ENCODE assay signal across 25 cellular contexts in genomic region chr4:139672215-139672614, GRCh38. TPM values are rescaled to one million over a fixed set of nuclear protein-coding genes. Genes with fewer than 3 reads are reported as not detected.
DNase-seq lines count a peak whose midpoint lies in the region; ATAC-seq, FAIRE-seq and TF ChIP-seq lines count a peak whose summit lies in the region.
"Had no signal": no experiment of that assay in that cellular context is flagged by ENCODE, and none has a peak within 500 bp of the region (broad histone marks: within the 10 kb centered on the region; RNA-seq: fewer than 3 reads in every experiment).

No MANE protein-coding gene starts in this region.

- no peak overlapping the region for H2AFZ ChIP-seq in HepG2 (ENCODE audit: low read length)

- H3K4me1 Mint-ChIP-seq in glutamatergic neuron (ENCODE audit: low read depth, unreplicated experiment) = peaks cover 3% of the 10 kb centered on the region

- no peak overlapping the region for H3K9ac ChIP-seq in HepG2 (ENCODE audit: insufficient read depth, low read depth, low read length)
- H3K9ac ChIP-seq: BLaER1 treated with 17β-estradiol and CSF1 and Interleukin-3, amounts not matched to agents 10 nM and 100 nM had no signal

- H4K20me1 ChIP-seq in HepG2 (ENCODE audit: insufficient read depth, low read length) = peaks cover 82% of the 10 kb centered on the region

- DNase-seq in HepG2 (ENCODE audit: low spot score) = no peak
- DNase-seq in right lobe of liver = no peak
- peak; percentile 67 for DNase-seq in RPMI7951 (ENCODE audit: low read depth)
- peak; percentile 25 for DNase-seq in glomerular visceral epithelial cell (ENCODE audit: extremely low spot score)
- DNase-seq in glutamatergic neuron = no peak
- no peak for DNase-seq in body of pancreas
- DNase-seq in NK-92 (lab: John Stamatoyannopoulos, UW; ENCODE audit: unreplicated experiment) = no peak
- DNase-seq: 8988T; CD4-positive, alpha-beta memory T cell; DMS153; H7; MM.1S; NCI-H1048; NCI-H1417 treated with DMSO at 0.1 percent for 48 hours; NCI-H187 treated with DMSO at 0.1 percent for 48 hours; NCI-H2107; NCI-H510A; NCI-H774; OCI-M1 had no signal

- TF ChIP-seq POLR2A in HepG2 (IDR thresholded peaks at IDR 0.05; ENCODE audit: insufficient read depth in 1 of 2, low read depth in 2 of 2, low read length in 2 of 2) (no peak), right lobe of liver (IDR thresholded peaks at IDR 0.05) (no peak), body of pancreas (IDR thresholded peaks at IDR 0.05) (no peak)

- H3K9me3 ChIP-seq in HepG2 (ENCODE audit: low read length) (no peaks in the 10 kb centered on the region), right lobe of liver (no peaks in the 10 kb centered on the region), body of pancreas (no peaks in the 10 kb centered on the region)
- H3K9me3 ChIP-seq: SJSA1 had no signal

- POLR2A ChIA-PET in HepG2 (lab: Yijun Ruan, JAX) = interaction anchor here (0.8 kb wide), 1 partner anchor 11 kb away, joined by 4 read pairs; no protein-coding TSS in a partner anchor

- in situ Hi-C loops in HepG2 (cut with HindIII; ENCODE audit: extremely low pct_ligation_motif_present, low pct_unique_long_range_greater_than_20kb) = no loop called here

- FAIRE-seq in HepG2 (lab: Jason Lieb, UNC) = no peak
- FAIRE-seq: K562, RCC 7860 had no signal

- TF ChIP-seq EP300 in HepG2 (IDR thresholded peaks at IDR 0.05; ENCODE audit: low read depth in 2 of 2, low read length in 2 of 2) = no peak
- TF ChIP-seq EP300 in HepG2 (CRISPR knock-in tag; IDR thresholded peaks at IDR 0.05; ENCODE audit: borderline replicate concordance) = no peak

- no peaks in the 10 kb centered on the region for H3K36me3 Mint-ChIP-seq in glutamatergic neuron (ENCODE audit: unreplicated experiment)
- H3K36me3 Mint-ChIP-seq: CD4-positive, alpha-beta memory T cell had no signal

- intact Hi-C loops in HepG2 (cut with micrococcal nuclease; ENCODE audit: unreplicated experiment) = no loop called here
- intact Hi-C loops in right lobe of liver (cut with DNase I) = no loop called here
- intact Hi-C loops in body of pancreas (cut with DNase I) = no loop called here

- H3K4me2 ChIP-seq in HepG2 (ENCODE audit: low read depth, low read length) = peak overlapping the region; percentile 33; the same call in 1 of the 2 replicates
- H3K4me2 ChIP-seq: BLaER1 treated with 17β-estradiol and CSF1 and Interleukin-3, amounts not matched to agents 10 nM and 100 nM had no signal

- H3K27me3 ChIP-seq in HepG2 (ENCODE audit: control insufficient read depth in 1 of 2, insufficient read depth in 2 of 2, low read length in 2 of 2) (no peaks in the 10 kb centered on the region), right lobe of liver (no peaks in the 10 kb centered on the region), body of pancreas (no peaks in the 10 kb centered on the region)
- H3K27me3 ChIP-seq: BLaER1 treated with 17β-estradiol and CSF1 and Interleukin-3, amounts not matched to agents 10 nM and 100 nM; SJSA1 had no signal

- H3K79me2 ChIP-seq in HepG2 (ENCODE audit: insufficient read depth, low read length) = peaks cover 100% of the 10 kb centered on the region

- BruUV-seq in HepG2 (replicated peaks; lab: Mats Ljungman, UMichigan) = no TSS peak

- ATAC-seq in HepG2 = peak; percentile 22; the same call in 2 of the 3 replicates
- ATAC-seq in right lobe of liver = no peak
- no peak for ATAC-seq in HG03159 (IDR thresholded peaks at IDR 0.05; ENCODE audit: unreplicated experiment)
- ATAC-seq in body of pancreas = no peak
- ATAC-seq: K562, Right ventricle myocardium inferior had no signal

- H3K36me3 ChIP-seq in HepG2 (replicated peaks in 1 of 2; ENCODE audit: control insufficient read depth in 1 of 2, insufficient read depth in 2 of 2, low read length in 2 of 2) = peaks cover 17 to 51% of the 10 kb centered on the region in 2 experiments
- H3K36me3 ChIP-seq in right lobe of liver = no peaks in the 10 kb centered on the region
- H3K36me3 ChIP-seq in body of pancreas (replicated peaks in 1 of 2; ENCODE audit: insufficient read depth in 1 of 2, low read depth in 2 of 2) = no peaks in the 10 kb centered on the region
- H3K36me3 ChIP-seq: BLaER1 treated with 17β-estradiol and CSF1 and Interleukin-3, amounts not matched to agents 10 nM and 100 nM; SJSA1 had no signal

- H3K27ac Mint-ChIP-seq in glutamatergic neuron (ENCODE audit: unreplicated experiment) = no peak overlapping the region
- H3K27ac Mint-ChIP-seq: CD4-positive, alpha-beta memory T cell had no signal

- H3K27ac ChIP-seq in HepG2 (ENCODE audit: extremely low read length, insufficient read depth, low read length) (peak overlapping the region; percentile 30), right lobe of liver (no peak overlapping the region), body of pancreas (no peak overlapping the region)
- H3K27ac ChIP-seq: BLaER1 treated with 17β-estradiol and CSF1 and Interleukin-3, amounts not matched to agents 10 nM and 100 nM; SJSA1 had no signal

- no peak for TF ChIP-seq CTCF in HepG2 (CRISPR knock-in tag; IDR thresholded peaks at IDR 0.05)
- TF ChIP-seq CTCF in right lobe of liver (IDR thresholded peaks at IDR 0.05) = no peak
- TF ChIP-seq CTCF in glutamatergic neuron (IDR thresholded peaks at IDR 0.05; ENCODE audit: partially characterized antibody, unreplicated experiment) = no peak
- TF ChIP-seq CTCF in body of pancreas (IDR thresholded peaks at IDR 0.05) = no peak

- peaks cover 1% of the 10 kb centered on the region for H3K27me3 Mint-ChIP-seq in glutamatergic neuron (ENCODE audit: unreplicated experiment)
- H3K27me3 Mint-ChIP-seq: CD4-positive, alpha-beta memory T cell had no signal

- no peak for TF ChIP-seq RAD21 in HepG2 (CRISPR knock-in tag; IDR thresholded peaks at IDR 0.05)

- H3K4me3 ChIP-seq in HepG2 (replicated peaks in 1 of 3; ENCODE audit: insufficient read depth in 1 of 3, low read depth in 2 of 3, low read length in 3 of 3) (peak overlapping the region in 1 of 3 experiments; percentile 15; a peak in 2 of 6 replicates), right lobe of liver (no peak overlapping the region), body of pancreas (no peak overlapping the region)
- H3K4me3 ChIP-seq: BLaER1 treated with 17β-estradiol and CSF1 and Interleukin-3, amounts not matched to agents 10 nM and 100 nM; K562; SJSA1 had no signal

- no peak overlapping the region for H3K4me3 Mint-ChIP-seq in glutamatergic neuron (ENCODE audit: unreplicated experiment)
- H3K4me3 Mint-ChIP-seq: CD4-positive, alpha-beta memory T cell had no signal

- no peaks in the 10 kb centered on the region for H3K9me3 Mint-ChIP-seq in glutamatergic neuron (ENCODE audit: unreplicated experiment)
- H3K9me3 Mint-ChIP-seq: CD4-positive, alpha-beta memory T cell had no signal

- WGBS in HepG2 (ENCODE audit: low lambda C conversion rate) = 70% methylated on average over 2 of the region's 2 CpGs
- 93% methylated on average over 2 of the region's 2 CpGs for WGBS in right lobe of liver (ENCODE audit: insufficient coverage, low coverage, low lambda C conversion rate, missing lambda C conversion rate)
- WGBS in body of pancreas, 2 donors = 89 to 93% methylated on average over 2 of the region's 2 CpGs

- H3K4me1 ChIP-seq in HepG2 (ENCODE audit: insufficient read depth, low read length) = peaks cover 98% of the 10 kb centered on the region
- peaks cover 0 to 36% (median 5%) of the 10 kb centered on the region in 4 donors for H3K4me1 ChIP-seq in right lobe of liver
- H3K4me1 ChIP-seq in body of pancreas = peaks cover 28% of the 10 kb centered on the region
- H3K4me1 ChIP-seq: SJSA1 had no signal

- CTCF ChIA-PET in HepG2 (lab: Yijun Ruan, JAX; ENCODE audit: low intra/inter-chr PET ratio, low total read pairs) = no interaction called here

RNA-seq across cellular contexts. Expression of gene MGST2, which starts 6.6 kb away (rescaled TPM):
- total RNA-seq in HepG2 (2016; rRNA removed; fragmentation: Illumina TruSeq; extraction: Trizol) (120 and 205 TPM in 2 replicates), right lobe of liver (100 to 1,000 TPM; 105 to 125 (median 114) TPM), glutamatergic neuron (ENCODE audit: unreplicated experiment) (6.9 TPM), body of pancreas (10 to 100 TPM; 23.4 to 44.1 TPM)
- 66.9 and 76.7 TPM in 2 replicates for total RNA-seq in HepG2 (2016; cell fraction: cytosol; rRNA removed; fragmentation: Illumina TruSeq; extraction: Trizol; ENCODE audit: low read depth)
- 124 and 205 TPM in 2 replicates for total RNA-seq in HepG2 (2016; cell fraction: insoluble cytoplasmic fraction; rRNA removed; fragmentation: Illumina TruSeq; extraction: Trizol)
- 50.8 and 53.3 TPM in 2 replicates for total RNA-seq in HepG2 (2016; cell fraction: membrane; rRNA removed; fragmentation: Illumina TruSeq; extraction: Trizol)
- 168 and 186 TPM in 2 replicates for total RNA-seq in HepG2 (2016; cell fraction: nucleus; rRNA removed; fragmentation: Illumina TruSeq; extraction: Trizol)
- polyA plus RNA-seq in HepG2 (2011; rRNA removed) = 312 and 416 TPM in 2 replicates
- 312 and 476 TPM in 2 replicates for polyA plus RNA-seq in HepG2 (2011; cell fraction: cytosol; rRNA removed)
- 137 and 177 TPM in 2 replicates for polyA plus RNA-seq in HepG2 (2011; cell fraction: nucleus; rRNA removed)
- 293 and 426 TPM in 2 replicates for polyA plus RNA-seq in HepG2 (2012)
- 57.8 and 59.6 TPM in 2 replicates for polyA plus RNA-seq in HepG2 (2016; cell fraction: cytosol; fragmentation: Illumina TruSeq; extraction: Trizol; ENCODE audit: low read depth)
- polyA plus RNA-seq in HepG2 (2016; cell fraction: insoluble cytoplasmic fraction; fragmentation: Illumina TruSeq; extraction: Trizol; ENCODE audit: low read depth) = 132 and 154 TPM in 2 replicates
- polyA plus RNA-seq in HepG2 (2016; cell fraction: membrane; fragmentation: Illumina TruSeq; extraction: Trizol; ENCODE audit: low read depth) = 49.5 and 55.2 TPM in 2 replicates
- 282 and 318 TPM in 2 replicates for polyA plus RNA-seq in HepG2 (2016; cell fraction: nucleus; fragmentation: Illumina TruSeq; extraction: Trizol; ENCODE audit: insufficient read depth, low read depth)
- polyA minus RNA-seq in HepG2 (2011; rRNA and poly(A)+ RNA removed; ENCODE audit: low replicate concordance) = 18.4 and 54.7 TPM in 2 replicates
- polyA minus RNA-seq in HepG2 (2011; cell fraction: cytosol; rRNA and poly(A)+ RNA removed) = 93.2 and 100 TPM in 2 replicates
- polyA minus RNA-seq in HepG2 (2011; cell fraction: nucleus; rRNA and poly(A)+ RNA removed) = 263 and 286 TPM in 2 replicates
- 8.5 and 11.5 TPM in 2 replicates for total RNA-seq in RPMI7951 (2014; rRNA removed; shearing (Covaris generic))

Comparison
In these comparisons a context has a peak if more than half of its experiments do, and no peak if none do; other contexts are left out.
1. DNase-seq: peak in RPMI7951 (single experiment) and glomerular visceral epithelial cell (single experiment); none in HepG2 (single experiment), right lobe of liver (0 of 3), glutamatergic neuron (single experiment), body of pancreas (0 of 4) and NK-92 (single experiment).